ENCODE assay signal across 8 cellular contexts in genomic region chr10:27152687-27153086, GRCh38. TPM values are rescaled to one million over a fixed set of nuclear protein-coding genes. Genes with fewer than 3 reads are reported as not detected.
A peak's percentile ranks its signal among the peaks of the same experiment; 100 is the strongest.
DNase-seq lines count a peak whose midpoint lies in the region; ATAC-seq and TF ChIP-seq lines count a peak whose summit lies in the region.

No MANE protein-coding gene starts in this region.

- H3K27ac ChIP-seq in KMS-11, result no peak overlapping the region

- peak overlapping the region; percentile 98 for H3K4me3 ChIP-seq in AG10803 (ENCODE audit: low read length)
- H3K4me3 ChIP-seq in KMS-11 (IDR thresholded peaks at IDR 0.05; ENCODE audit: insufficient read depth, low read depth, low read length), result no peak overlapping the region

- no peaks in the 10 kb centered on the region for H3K27me3 Mint-ChIP-seq in chondrocyte (ENCODE audit: low read depth)
- H3K27me3 Mint-ChIP-seq in naive thymus-derived CD8-positive, alpha-beta T cell, result peaks cover 0 to 4% (median 0%) of the 10 kb centered on the region in 5 donors

- no peaks in the 10 kb centered on the region for H3K27me3 ChIP-seq in KMS-11 (ENCODE audit: insufficient read depth, low read depth)

- H3K27ac Mint-ChIP-seq in chondrocyte (ENCODE audit: unreplicated experiment), result peak overlapping the region; percentile 99
- H3K27ac Mint-ChIP-seq in naive thymus-derived CD8-positive, alpha-beta T cell, result peak overlapping the region in 9 of 10 donors; percentile 72 to 100 (median 100)

- H3K9ac ChIP-seq in KMS-11, result peak overlapping the region; percentile 96; the same call in 1 of the 2 replicates

- H3K36me3 ChIP-seq in KMS-11 (ENCODE audit: insufficient read depth), result peaks cover 10% of the 10 kb centered on the region; the same call in 1 of the 2 replicates

- peak overlapping the region; percentile 99 for H3K4me2 ChIP-seq in KMS-11

- no peak for ATAC-seq in naive thymus-derived CD8-positive, alpha-beta T cell
- ATAC-seq in HG03280 (IDR thresholded peaks at IDR 0.05; ENCODE audit: unreplicated experiment), result no peak

- DNase-seq in AG10803 (ENCODE audit: low read depth) (no peak), chondrocyte (ENCODE audit: low spot score) (no peak), medulla oblongata (ENCODE audit: extremely low spot score) (no peak), NCI-H2107 treated with DMSO at 0.1 percent for 48 hours (lab: John Stamatoyannopoulos, UW; ENCODE audit: unreplicated experiment) (no peak)
- no peak for DNase-seq in naive thymus-derived CD8-positive, alpha-beta T cell
- DNase-seq in stimulated activated CD4-positive, alpha-beta T cell treated with anti-CD3 and anti-CD28 coated beads, Interleukin-1b, Interleukin-23, amount 100 ng/mL, for 48 hours, result no peak

- TF ChIP-seq CTCF in AG10803 (conservative IDR thresholded peaks at IDR 0.05; ENCODE audit: low read length) (no peak), KMS-11 (conservative IDR thresholded peaks at IDR 0.05; ENCODE audit: low read depth, low read length) (no peak), chondrocyte (IDR thresholded peaks at IDR 0.05) (no peak)

- POLR2A ChIA-PET in naive thymus-derived CD8-positive, alpha-beta T cell (lab: Charles Lee), result no interaction called here

- peaks cover 20% of the 10 kb centered on the region for H4K20me1 ChIP-seq in KMS-11 (ENCODE audit: insufficient read depth)

- peaks cover 5% of the 10 kb centered on the region for H3K36me3 Mint-ChIP-seq in chondrocyte (ENCODE audit: low read depth)
- peaks cover 8 to 26% (median 10%) of the 10 kb centered on the region in 3 donors for H3K36me3 Mint-ChIP-seq in naive thymus-derived CD8-positive, alpha-beta T cell

- peak overlapping the region; percentile 92 for H3K4me3 Mint-ChIP-seq in chondrocyte (ENCODE audit: unreplicated experiment)
- H3K4me3 Mint-ChIP-seq in naive thymus-derived CD8-positive, alpha-beta T cell, result peak overlapping the region; percentile 92 to 100 (median 98)

- no peaks in the 10 kb centered on the region for H3K9me3 Mint-ChIP-seq in chondrocyte (ENCODE audit: low read depth)
- peaks cover 0 to 4% (median 0%) of the 10 kb centered on the region in 9 donors for H3K9me3 Mint-ChIP-seq in naive thymus-derived CD8-positive, alpha-beta T cell

- H3K4me1 ChIP-seq in KMS-11 (ENCODE audit: low read depth, poor library complexity, severe bottlenecking), result peaks cover 47% of the 10 kb centered on the region

- peaks cover 88% of the 10 kb centered on the region for H3K79me2 ChIP-seq in KMS-11 (ENCODE audit: insufficient read depth, low read depth)

- H2AFZ ChIP-seq in KMS-11 (ENCODE audit: low read depth), result no peak overlapping the region

- peaks cover 42% of the 10 kb centered on the region for H3K4me1 Mint-ChIP-seq in chondrocyte (ENCODE audit: low read depth)
- peaks cover 29 to 59% (median 58%) of the 10 kb centered on the region in 4 donors for H3K4me1 Mint-ChIP-seq in naive thymus-derived CD8-positive, alpha-beta T cell

RNA-seq across cellular contexts. Expression of gene YME1L1, which starts 1.5 kb away (rescaled TPM):
- 128 to 149 TPM (median 137 TPM) in 3 replicates for total RNA-seq in chondrocyte
- total RNA-seq in naive thymus-derived CD8-positive, alpha-beta T cell, result 100 to 1,000 TPM; 101 to 102 TPM
- 100 to 1,000 TPM; 109 to 120 (median 119) TPM for polyA plus RNA-seq in naive thymus-derived CD8-positive, alpha-beta T cell

RNA-seq across cellular contexts. Expression of gene MASTL, which starts 2.5 kb away (rescaled TPM):
- 6.9 to 11.3 TPM (median 7.6 TPM) in 3 replicates for total RNA-seq in chondrocyte
- 1 to 10 TPM; 7.0 to 8.6 TPM for total RNA-seq in naive thymus-derived CD8-positive, alpha-beta T cell
- polyA plus RNA-seq in naive thymus-derived CD8-positive, alpha-beta T cell, result 1 to 10 TPM; 1.3 to 2.1 (median 2.0) TPM

RNA-seq across cellular contexts. Expression of gene ANKRD26, which starts 52.4 kb away (rescaled TPM):
- total RNA-seq in chondrocyte, result 6.7 to 14.8 TPM (median 7.3 TPM) in 3 replicates
- total RNA-seq in naive thymus-derived CD8-positive, alpha-beta T cell, result 10 to 100 TPM; 15.8 to 16.2 TPM
- polyA plus RNA-seq in naive thymus-derived CD8-positive, alpha-beta T cell, result 1 to 10 TPM; 1.9 to 2.9 (median 2.7) TPM
